Comparison of ENCODE assay signal across 9 cellular contexts in the genomic region with DNA sequence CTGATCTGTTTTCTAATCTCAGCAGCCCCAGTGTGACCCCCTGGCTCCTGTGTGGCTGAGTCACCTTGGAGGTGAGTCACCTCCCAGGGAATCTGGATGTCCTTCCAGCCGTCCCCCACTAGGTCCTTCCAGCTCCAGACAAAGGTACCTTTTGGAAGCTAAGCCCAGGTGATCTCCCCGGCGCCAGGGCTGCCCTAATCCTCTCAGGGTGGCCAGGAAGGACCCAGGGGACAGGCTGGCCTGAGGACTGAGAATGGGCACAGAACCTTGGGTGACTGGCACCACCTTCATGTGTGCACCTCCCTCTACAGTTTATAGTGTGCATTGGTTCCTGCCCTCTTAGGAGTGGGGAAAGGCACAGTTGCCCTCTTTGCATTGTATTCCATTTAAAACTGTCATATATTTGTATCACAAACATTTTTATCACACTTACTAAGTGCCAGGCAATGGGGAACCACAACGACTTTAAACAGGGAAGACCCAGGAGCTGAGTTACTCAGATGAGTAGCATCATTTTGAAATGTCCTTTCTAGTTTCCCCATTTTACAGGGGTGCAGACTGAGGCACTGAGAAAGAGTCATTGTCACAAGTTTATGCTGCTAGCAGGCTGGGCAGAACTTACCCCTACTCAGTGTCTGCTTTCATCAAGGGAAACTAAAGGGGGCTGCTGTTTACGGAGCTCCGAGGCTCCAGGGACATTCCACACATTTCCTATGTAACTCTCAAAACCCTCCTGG. TPM values are rescaled to one million over a fixed set of nuclear protein-coding genes. Genes with fewer than 3 reads are reported as not detected.
A peak's percentile ranks its signal among the peaks of the same experiment; 100 is the strongest.
DNase-seq lines count a peak whose midpoint lies in the region; ATAC-seq and TF ChIP-seq lines count a peak whose summit lies in the region.
"Had no signal": no experiment of that assay in that cellular context is flagged by ENCODE, and none has a peak within 500 bp of the region (broad histone marks: within the 10 kb centered on the region; RNA-seq: fewer than 3 reads in every experiment).

No MANE protein-coding gene starts in this region.

- H4K20me1 ChIP-seq in H9 (ENCODE audit: control insufficient read depth, insufficient read depth, insufficient read length): peaks cover 2% of the 10 kb centered on the region

- ATAC-seq in GM21423 (IDR thresholded peaks at IDR 0.05; ENCODE audit: unreplicated experiment): no peak
- ATAC-seq in GM18870 (IDR thresholded peaks at IDR 0.05; ENCODE audit: unreplicated experiment): no peak
- ATAC-seq in GM18511 (IDR thresholded peaks at IDR 0.05; ENCODE audit: unreplicated experiment): no peak

- no peak overlapping the region for H4K8ac ChIP-seq in H9 (replicated peaks; ENCODE audit: insufficient read length, low read depth, low read length)

- H3K9me3 Mint-ChIP-seq in H9: no peaks in the 10 kb centered on the region

- no peak overlapping the region for H2BK5ac ChIP-seq in H9 (ENCODE audit: insufficient read length, low read length)

- H3K27me3 ChIP-seq in H9 (ENCODE audit: insufficient read depth, low read length): no peaks in the 10 kb centered on the region

- H3K27me3 Mint-ChIP-seq in H9 (ENCODE audit: low read depth): peaks cover 22% of the 10 kb centered on the region

- H4K91ac ChIP-seq in H9 (ENCODE audit: insufficient read length, low read depth, low read length): no peak overlapping the region

- H3K4me1 Mint-ChIP-seq in H9: peaks cover 0 to 3% of the 10 kb centered on the region in 2 experiments; a peak in 1 of 4 replicates

- no peak overlapping the region for H3K18ac ChIP-seq in H9 (ENCODE audit: insufficient read length, low read depth, low read length)

- no peaks in the 10 kb centered on the region for H3K23me2 ChIP-seq in H9 (ENCODE audit: insufficient read length, low read depth, low read length, poor library complexity, severe bottlenecking)

- no peak overlapping the region for H3K4me2 ChIP-seq in H9 (ENCODE audit: insufficient read depth, insufficient read length, low read length)

- no peaks in the 10 kb centered on the region for H3K79me1 ChIP-seq in H9 (ENCODE audit: insufficient read depth, low read depth, low read length, poor library complexity, severe bottlenecking)

- no peak overlapping the region; the same call in 1 of the 2 replicates for H3K14ac ChIP-seq in H9 (ENCODE audit: insufficient read depth, low read length)

- H4K5ac ChIP-seq in H9 (ENCODE audit: insufficient read length, low read depth, low read length): no peak overlapping the region

- no CpG with 5 or more reads among the region's 6 CpGs for WGBS in H9 (ENCODE audit: extremely low coverage, insufficient read length, low lambda C conversion rate)

- TF ChIP-seq CTCF in C4-2B (conservative IDR thresholded peaks at IDR 0.05) (peak; percentile 79), H9 (conservative IDR thresholded peaks at IDR 0.05) (peak; percentile 50)

- no peak overlapping the region for H2BK120ac ChIP-seq in H9 (ENCODE audit: low read depth, low read length, poor library complexity, severe bottlenecking)

- H3K23ac ChIP-seq in H9 (ENCODE audit: insufficient read length, low read depth, low read length): no peak overlapping the region

- H3K4me3 Mint-ChIP-seq in H9: no peak overlapping the region

- DNase-seq in H9 (no peak), SW480 (ENCODE audit: low spot score) (peak; percentile 66), inferior parietal cortex (ENCODE audit: extremely low spot score) (peak; percentile 15), NCI-H128 (lab: John Stamatoyannopoulos, UW; ENCODE audit: unreplicated experiment) (no peak)
- DNase-seq: activated CD8-positive, alpha-beta memory T cell treated with anti-CD3 and anti-CD28 coated beads, Interleukin-2, amount 50 U/mL, for 4 hours had no signal

- no peak overlapping the region for H3K56ac ChIP-seq in H9 (ENCODE audit: insufficient read length, low read depth, low read length)

- H3K9ac ChIP-seq in H9 (ENCODE audit: extremely low read depth, insufficient read length, low read length): no peak overlapping the region

- H3K36me3 Mint-ChIP-seq in H9 (ENCODE audit: insufficient read depth in 1 of 3, low read depth in 3 of 3): no peaks in the 10 kb centered on the region

- no peak overlapping the region for H2AK5ac ChIP-seq in H9 (ENCODE audit: insufficient read length, low read length)

- no peak overlapping the region for H2BK12ac ChIP-seq in H9 (ENCODE audit: insufficient read length, low read depth, low read length)

- H2BK20ac ChIP-seq in H9 (ENCODE audit: low read depth, low read length, poor library complexity, severe bottlenecking): no peak overlapping the region

- H3K27ac ChIP-seq in C4-2B: no peak overlapping the region
- no peak overlapping the region for H3K27ac ChIP-seq in H9 (ENCODE audit: insufficient read length, low read depth, low read length)

- H3K9me3 ChIP-seq in H9 (ENCODE audit: control insufficient read depth, low read depth, low read length): no peaks in the 10 kb centered on the region

- H3K79me2 ChIP-seq in H9 (ENCODE audit: insufficient read depth, low read length): no peaks in the 10 kb centered on the region

- no peak overlapping the region for H3T11ph ChIP-seq in H9 (ENCODE audit: low read length)

- H3K4ac ChIP-seq in H9 (ENCODE audit: low read depth, low read length): no peak overlapping the region

- H2AFZ ChIP-seq in H9 (ENCODE audit: low read length): no peak overlapping the region

- no peak overlapping the region for H2BK15ac ChIP-seq in H9 (ENCODE audit: low read depth, low read length)

- H3K4me1 ChIP-seq in H9 (ENCODE audit: insufficient read depth, low read length): no peaks in the 10 kb centered on the region

- H3K27ac Mint-ChIP-seq in H9: no peak overlapping the region; a peak in 1 of 7 replicates

RNA-seq across cellular contexts. Expression of gene BPIFB4, which starts 2.6 kb away (rescaled TPM):
- not detected in 2 replicates for total RNA-seq in H9 (2021)

RNA-seq across cellular contexts. Expression of gene BPIFB3, which starts 23.1 kb away (rescaled TPM):
- not detected in 2 replicates for total RNA-seq in H9 (2021)

RNA-seq across cellular contexts. Expression of gene BPIFB6, which starts 45.4 kb away (rescaled TPM):
- total RNA-seq in H9 (2021): not detected in 2 replicates

Comparison
In these comparisons a context has a peak if more than half of its experiments do, and no peak if none do; other contexts are left out.
1. DNase-seq: peak in SW480 (single experiment) and inferior parietal cortex (single experiment); none in H9 (single experiment) and NCI-H128 (single experiment).